In the genomic region with DNA sequence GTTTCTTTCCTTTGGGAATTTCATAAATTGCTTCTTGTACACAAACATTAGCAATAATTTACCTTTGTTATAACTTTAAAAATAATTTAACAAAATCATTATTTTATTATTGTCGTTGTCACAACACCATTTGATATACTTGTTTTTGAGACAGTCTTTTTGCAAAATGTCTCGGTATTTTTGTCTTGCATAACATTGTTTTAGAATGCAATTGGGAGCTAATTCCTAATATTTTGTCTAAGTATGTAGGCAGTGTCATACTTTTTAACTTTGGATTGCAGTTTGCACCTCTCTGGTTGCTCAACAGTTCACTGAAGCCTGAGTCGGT, we compare ENCODE assay signal across 9 cellular contexts. TPM values are rescaled to one million over a fixed set of nuclear protein-coding genes. Genes with fewer than 3 reads are reported as not detected.
A peak's percentile ranks its signal among the peaks of the same experiment; 100 is the strongest.
DNase-seq lines count a peak whose midpoint lies in the region; ATAC-seq and TF ChIP-seq lines count a peak whose summit lies in the region.
"Had no signal": no experiment of that assay in that cellular context is flagged by ENCODE, and none has a peak within 500 bp of the region (broad histone marks: within the 10 kb centered on the region; RNA-seq: fewer than 3 reads in every experiment).

No MANE protein-coding gene starts in this region.

- peaks cover 9% of the 10 kb centered on the region for H3K27me3 Mint-ChIP-seq in activated naive CD4-positive, alpha-beta T cell treated with anti-CD3 and anti-CD28 coated beads for 36 hours (ENCODE audit: low read depth)
- H3K27me3 Mint-ChIP-seq in MCF 10A (ENCODE audit: insufficient read depth, unreplicated experiment), result no peaks in the 10 kb centered on the region

- POLR2A ChIA-PET in MCF 10A (lab: Yijun Ruan, JAX), result interaction anchor here (1.0 to 1.4 kb wide), 4 partner anchors 26 to 262 kb away, joined by 4 to 6 read pairs (median 5); partner anchors contain the start of genes ANTXR2 and FGF5

- WGBS in mesodermal cell (ENCODE audit: insufficient coverage in 2 of 2), 2 experiments, result 0% methylated on average over 1 of the region's 3 CpGs; no CpG with 5 or more reads in 1 of the 2 experiments
- 10 to 11% methylated on average over 3 of the region's 3 CpGs for WGBS in tibial nerve, 2 donors

- TF ChIP-seq CTCF in MCF 10A (IDR thresholded peaks at IDR 0.05; ENCODE audit: unreplicated experiment) (no peak), tibial nerve (IDR thresholded peaks at IDR 0.05) (no peak)

- H3K36me3 ChIP-seq in mesodermal cell (ENCODE audit: control insufficient read depth, insufficient read depth, low read length), result no peaks in the 10 kb centered on the region
- no peaks in the 10 kb centered on the region for H3K36me3 ChIP-seq in tibial nerve

- no peak for TF ChIP-seq EP300 in tibial nerve (IDR thresholded peaks at IDR 0.05)

- intact Hi-C loops in activated naive CD4-positive, alpha-beta T cell treated with anti-CD3 and anti-CD28 coated beads for 36 hours (cut with micrococcal nuclease), result loop anchor here (5.0 kb wide), 2 partner anchors 133 to 1383 kb away; no protein-coding TSS in a partner anchor
- intact Hi-C loops in MCF 10A (cut with micrococcal nuclease), result loop anchor here (1.0 to 5.0 kb wide), 2 partner anchors 113 to 1383 kb away; no protein-coding TSS in a partner anchor

- no peak for TF ChIP-seq POLR2A in tibial nerve (IDR thresholded peaks at IDR 0.05)

- no TSS peak for BruUV-seq in MCF 10A (replicated peaks; lab: Mats Ljungman, UMichigan)

- CTCF ChIA-PET in activated naive CD4-positive, alpha-beta T cell treated with anti-CD3 and anti-CD28 coated beads for 36 hours (lab: Charles Lee), result no interaction called here
- CTCF ChIA-PET in MCF 10A (lab: Yijun Ruan, JAX), result interaction anchor here (0.6 to 3.1 kb wide), 13 partner anchors 12 to 1362 kb away, joined by 3 to 13 read pairs (median 3); no protein-coding TSS in a partner anchor

- peak overlapping the region; percentile 77 for H3K4me3 Mint-ChIP-seq in activated naive CD4-positive, alpha-beta T cell treated with anti-CD3 and anti-CD28 coated beads for 36 hours
- peak overlapping the region; percentile 80 for H3K4me3 Mint-ChIP-seq in MCF 10A (ENCODE audit: unreplicated experiment)

- H3K4me3 ChIP-seq in mesodermal cell (ENCODE audit: extremely low read depth, insufficient read depth, low read length, poor library complexity, severe bottlenecking), result peak overlapping the region; percentile 55
- peak overlapping the region; percentile 42 to 65 (median 54) for H3K4me3 ChIP-seq in tibial nerve

- DNase-seq in activated naive CD4-positive, alpha-beta T cell treated with anti-CD3 and anti-CD28 coated beads for 36 hours, result no peak
- no peak for DNase-seq in activated naive CD4-positive, alpha-beta T cell (lab: John Stamatoyannopoulos, UW)
- no peak for DNase-seq in MCF 10A (ENCODE audit: unreplicated experiment)
- no peak for DNase-seq in tibial nerve (ENCODE audit: low spot score in 2 of 2)
- no peak for DNase-seq in effector CD8-positive, alpha-beta T cell (lab: John Stamatoyannopoulos, UW)
- no peak for DNase-seq in amygdala (lab: John Stamatoyannopoulos, UW)
- DNase-seq: central memory CD4-positive, alpha-beta T cell had no signal

- H3K9me3 ChIP-seq in mesodermal cell (ENCODE audit: control insufficient read depth, low read length) (no peaks in the 10 kb centered on the region), tibial nerve (no peaks in the 10 kb centered on the region)

- peaks cover 5% of the 10 kb centered on the region for H3K4me1 Mint-ChIP-seq in activated naive CD4-positive, alpha-beta T cell treated with anti-CD3 and anti-CD28 coated beads for 36 hours (ENCODE audit: low read depth)
- no peaks in the 10 kb centered on the region for H3K4me1 Mint-ChIP-seq in MCF 10A (ENCODE audit: insufficient read depth, unreplicated experiment)

- H3K36me3 Mint-ChIP-seq in activated naive CD4-positive, alpha-beta T cell treated with anti-CD3 and anti-CD28 coated beads for 36 hours (ENCODE audit: low read depth), result no peaks in the 10 kb centered on the region
- H3K36me3 Mint-ChIP-seq in MCF 10A (ENCODE audit: insufficient read depth, unreplicated experiment), result no peaks in the 10 kb centered on the region

- no peak overlapping the region for H3K27ac Mint-ChIP-seq in activated naive CD4-positive, alpha-beta T cell treated with anti-CD3 and anti-CD28 coated beads for 36 hours
- no peak overlapping the region for H3K27ac Mint-ChIP-seq in MCF 10A (ENCODE audit: low read depth, unreplicated experiment)

- H3K27ac ChIP-seq in mesodermal cell (ENCODE audit: low read depth, low read length, severe bottlenecking) (no peak overlapping the region), tibial nerve (no peak overlapping the region)

- no peaks in the 10 kb centered on the region for H3K9me3 Mint-ChIP-seq in activated naive CD4-positive, alpha-beta T cell treated with anti-CD3 and anti-CD28 coated beads for 36 hours
- H3K9me3 Mint-ChIP-seq in MCF 10A (ENCODE audit: unreplicated experiment), result no peaks in the 10 kb centered on the region

- peaks cover 0 to 6% of the 10 kb centered on the region in 2 donors for H3K27me3 ChIP-seq in tibial nerve

- no peak for ATAC-seq in HG02938 (IDR thresholded peaks at IDR 0.05; ENCODE audit: unreplicated experiment)

- H3K4me1 ChIP-seq in mesodermal cell (ENCODE audit: control insufficient read depth, insufficient read depth, low read length, poor library complexity, severe bottlenecking) (no peaks in the 10 kb centered on the region), tibial nerve (peaks cover 0 to 17% (median 3%) of the 10 kb centered on the region in 4 donors)

RNA-seq across cellular contexts. Expression of gene CFAP299, which starts 0.3 kb away (rescaled TPM):
- total RNA-seq in activated naive CD4-positive, alpha-beta T cell treated with anti-CD3 and anti-CD28 coated beads for 36 hours, result not detected
- total RNA-seq in MCF 10A (2022) (0.33 TPM in 1 of 2 replicates, not detected in the other), tibial nerve (under 1 TPM in 3 of 4 donors, not detected in 1; under 0.01 to 0.87 (median 0.39) TPM)
- not detected for polyA plus RNA-seq in mesodermal cell (2013, experiment 1 of 2)
- polyA plus RNA-seq in mesodermal cell (2013, experiment 2 of 2), result not detected
